Comparison of ENCODE assay signal across 25 cellular contexts in the genomic region with DNA sequence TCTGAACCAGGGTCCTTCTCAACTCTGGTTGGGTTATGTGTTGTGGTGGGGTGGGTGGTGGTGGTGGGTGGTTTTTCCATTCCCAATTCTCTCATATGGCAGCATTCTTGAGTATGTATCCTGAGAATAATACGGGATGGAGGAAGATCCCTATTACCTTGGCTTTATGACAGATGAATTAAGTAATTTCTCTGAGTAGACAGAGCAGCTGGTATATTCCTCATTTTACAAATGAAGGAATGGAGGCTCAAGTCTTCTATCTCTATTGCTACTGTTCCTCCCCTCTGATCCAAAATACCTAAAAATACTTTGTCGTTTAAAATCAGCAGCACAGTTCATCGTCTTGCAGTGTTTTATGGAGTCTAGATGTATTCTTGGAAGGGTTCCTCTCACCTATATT. TPM values are rescaled to one million over a fixed set of nuclear protein-coding genes. Genes with fewer than 3 reads are reported as not detected.
A peak's percentile ranks its signal among the peaks of the same experiment; 100 is the strongest.
DNase-seq lines count a peak whose midpoint lies in the region; ATAC-seq and TF ChIP-seq lines count a peak whose summit lies in the region.
"Had no signal": no experiment of that assay in that cellular context is flagged by ENCODE, and none has a peak within 500 bp of the region (broad histone marks: within the 10 kb centered on the region; RNA-seq: fewer than 3 reads in every experiment).

No MANE protein-coding gene starts in this region.

- no peaks in the 10 kb centered on the region for H3K9me3 ChIP-seq in IMR-90 (ENCODE audit: control insufficient read depth, insufficient read depth, low read length)
- H3K9me3 ChIP-seq in neutrophil: no peaks in the 10 kb centered on the region
- no peaks in the 10 kb centered on the region for H3K9me3 ChIP-seq in gastrocnemius medialis
- H3K9me3 ChIP-seq: BE2C, BLaER1 had no signal

- H4K91ac ChIP-seq in IMR-90 (ENCODE audit: insufficient read depth, low read depth, low read length): no peak overlapping the region

- peak overlapping the region; percentile 37; the same call in 1 of the 2 replicates for H2AK5ac ChIP-seq in IMR-90 (ENCODE audit: low read depth, low read length)

- intact Hi-C loops in IMR-90 (cut with micrococcal nuclease) (no loop called here), gastrocnemius medialis (cut with DNase I; ENCODE audit: low total_unique reads) (no loop called here)

- H3K4me3 ChIP-seq in IMR-90 (ENCODE audit: insufficient read depth, low read depth, low read length) (no peak overlapping the region), KMS-11 (IDR thresholded peaks at IDR 0.05; ENCODE audit: insufficient read depth, low read depth, low read length) (peak overlapping the region; percentile 39), neutrophil (ENCODE audit: low read depth in 1 of 2, low read length in 1 of 2) (peak overlapping the region in 1 of 2 experiments; percentile 22), gastrocnemius medialis (no peak overlapping the region)
- H3K4me3 ChIP-seq: BLaER1, GM12878 had no signal

- H4K5ac ChIP-seq in IMR-90 (ENCODE audit: low read depth, low read length): 0 out of 2 replicates have a peak overlapping the region, but pooled peaks have one; percentile 29

- H3K4ac ChIP-seq in IMR-90 (ENCODE audit: low read depth, low read length): peak overlapping the region; percentile 32; the same call in 1 of the 2 replicates

- H4K8ac ChIP-seq in IMR-90 (ENCODE audit: low read depth in 2 of 2, low read length in 2 of 2): no peak overlapping the region

- no peak overlapping the region for H3K56ac ChIP-seq in IMR-90 (ENCODE audit: extremely low read depth, insufficient read depth, low read length)

- H3K79me1 ChIP-seq in IMR-90 (ENCODE audit: low read depth in 1 of 2, low read length in 2 of 2): peaks cover 18 to 44% of the 10 kb centered on the region in 2 experiments

- H3K4me1 ChIP-seq in IMR-90 (ENCODE audit: control insufficient read depth, insufficient read depth, low read length): peaks cover 16% of the 10 kb centered on the region
- H3K4me1 ChIP-seq in KMS-11 (ENCODE audit: low read depth, poor library complexity, severe bottlenecking): peaks cover 100% of the 10 kb centered on the region
- H3K4me1 ChIP-seq in neutrophil (ENCODE audit: control insufficient read depth in 1 of 2, insufficient read depth in 1 of 2, low read depth in 1 of 2, low read length in 1 of 2): peaks cover 57 to 58% of the 10 kb centered on the region in 2 experiments
- peaks cover 67 to 84% of the 10 kb centered on the region in 2 donors for H3K4me1 ChIP-seq in gastrocnemius medialis

- peaks cover 60% of the 10 kb centered on the region for H3K79me2 ChIP-seq in KMS-11 (ENCODE audit: insufficient read depth, low read depth)

- no peak overlapping the region for H3K9ac ChIP-seq in IMR-90 (ENCODE audit: low read depth, low read length)
- H3K9ac ChIP-seq in KMS-11: no peak overlapping the region; the same call in 1 of the 2 replicates
- H3K9ac ChIP-seq: BLaER1 had no signal

- H3K14ac ChIP-seq in IMR-90 (replicated peaks; ENCODE audit: low read depth, low read length): no peak overlapping the region; the same call in 1 of the 2 replicates

- no peak overlapping the region for H2BK120ac ChIP-seq in IMR-90 (ENCODE audit: low read depth, low read length)

- peak overlapping the region; percentile 12; the same call in 1 of the 2 replicates for H3K18ac ChIP-seq in IMR-90 (ENCODE audit: low read depth, low read length)

- H2BK5ac ChIP-seq in IMR-90 (ENCODE audit: low read depth, low read length, poor library complexity, severe bottlenecking): peak overlapping the region; percentile 2

- dilution Hi-C loops in IMR-90 (cut with HindIII; ENCODE audit: low sequenced_read_pairs, unreplicated experiment): no loop called here

- no peak for ATAC-seq in IMR-90 (ENCODE audit: low read depth)
- ATAC-seq in gastrocnemius medialis: peak; percentile 35 to 59
- no peak for ATAC-seq in HG03280 (IDR thresholded peaks at IDR 0.05; ENCODE audit: unreplicated experiment)
- ATAC-seq: GM12878 had no signal

- H3K36me3 ChIP-seq in IMR-90 (ENCODE audit: control insufficient read depth, insufficient read depth, low read length) (peaks cover 10% of the 10 kb centered on the region), KMS-11 (ENCODE audit: insufficient read depth) (peaks cover 14% of the 10 kb centered on the region; the same call in 1 of the 2 replicates), neutrophil (peaks cover 59% of the 10 kb centered on the region), gastrocnemius medialis (peaks cover 0 to 44% of the 10 kb centered on the region in 2 donors)
- H3K36me3 ChIP-seq: BE2C had no signal

- 0 out of 3 replicates have a peak overlapping the region, but pooled peaks have one; percentile 43 for H2BK15ac ChIP-seq in IMR-90 (ENCODE audit: low read depth, low read length)

- DNase-seq in IMR-90 (no peak), gastrocnemius medialis (no peak), NCI-H2107 treated with DMSO at 0.1 percent for 48 hours (lab: John Stamatoyannopoulos, UW; ENCODE audit: unreplicated experiment) (no peak), NCI-H526 (lab: John Stamatoyannopoulos, UW) (no peak)
- no peak for DNase-seq in activated CD4-positive, alpha-beta T cell treated with anti-CD3 and anti-CD28 coated beads for 1 hour
- DNase-seq: 8988T; ACHN; BE2C; C1 segment of cervical spinal cord; CD4-positive, alpha-beta memory T cell; CD4-positive, CD25-positive, alpha-beta regulatory T cell; CD8-positive, alpha-beta memory T cell; COR-L47; DMS 273 treated with DMSO at 0.1 percent for 48 hours; DMS153; DMS53; DMS79; DND-41; EL; GDM1 had no signal

- H3K9me1 ChIP-seq in IMR-90 (ENCODE audit: insufficient read depth, low read length): peaks cover 17% of the 10 kb centered on the region

- no peak overlapping the region for H2AK9ac ChIP-seq in IMR-90 (replicated peaks; ENCODE audit: low read depth, low read length, poor library complexity)

- H3K4me2 ChIP-seq in IMR-90 (ENCODE audit: low read depth, low read length) (no peak overlapping the region), KMS-11 (peak overlapping the region; percentile 94)
- H3K4me2 ChIP-seq: BLaER1 had no signal

- POLR2A ChIA-PET in IMR-90 (lab: Charles Lee; ENCODE audit: unreplicated experiment): no interaction called here

- in situ Hi-C loops in IMR-90 (cut with MboI; ENCODE audit: low sequenced_read_pairs): no loop called here
- in situ Hi-C loops in gastrocnemius medialis (cut with MboI; ENCODE audit: low sequenced_read_pairs in 4 of 4): loop anchor here in 1 of 4 donors (25.0 kb wide), 1 partner anchor 1061 kb away; no protein-coding TSS in a partner anchor

- H3K27me3 ChIP-seq in IMR-90 (ENCODE audit: control insufficient read depth, insufficient read depth, low read length) (no peaks in the 10 kb centered on the region), KMS-11 (ENCODE audit: insufficient read depth, low read depth) (no peaks in the 10 kb centered on the region), neutrophil (no peaks in the 10 kb centered on the region), gastrocnemius medialis (no peaks in the 10 kb centered on the region)
- H3K27me3 ChIP-seq: BE2C, BLaER1 had no signal

- TF ChIP-seq CTCF in IMR-90 (conservative IDR thresholded peaks at IDR 0.05; ENCODE audit: low read depth, low read length) (no peak), KMS-11 (conservative IDR thresholded peaks at IDR 0.05; ENCODE audit: low read depth, low read length) (no peak), neutrophil (IDR thresholded peaks at IDR 0.05) (no peak), gastrocnemius medialis (IDR thresholded peaks at IDR 0.05 in 4 of 5, conservative IDR thresholded peaks at IDR 0.05 in 1 of 5) (no peak)

- BruUV-seq in IMR-90 (replicated peaks; lab: Mats Ljungman, UMichigan): no TSS peak

- CTCF ChIA-PET in IMR-90 (lab: Yijun Ruan, JAX): interaction anchor here (0.6 kb wide), 2 partner anchors 22 to 39 kb away, joined by 3 to 4 read pairs; no protein-coding TSS in a partner anchor

- H3K27ac ChIP-seq in IMR-90 (ENCODE audit: insufficient read depth, low read length) (peak overlapping the region; percentile 51; the same call in 1 of the 2 replicates), KMS-11 (peak overlapping the region; percentile 93), neutrophil (peak overlapping the region; percentile 83), gastrocnemius medialis (peak overlapping the region; percentile 98 to 100 (median 100))
- H3K27ac ChIP-seq: BLaER1 had no signal

- H2AFZ ChIP-seq in IMR-90 (replicated peaks; ENCODE audit: low read length, poor library complexity) (no peak overlapping the region), KMS-11 (ENCODE audit: low read depth) (no peak overlapping the region)

- H4K20me1 ChIP-seq in IMR-90 (ENCODE audit: insufficient read depth, low read length): no peaks in the 10 kb centered on the region
- no peaks in the 10 kb centered on the region for H4K20me1 ChIP-seq in KMS-11 (ENCODE audit: insufficient read depth)

- no CpG with 5 or more reads among the region's 3 CpGs for WGBS in IMR-90 (ENCODE audit: extremely low coverage in 2 of 2, insufficient read length in 1 of 2), 2 experiments

- no peak overlapping the region; the same call in 1 of the 2 replicates for H2BK20ac ChIP-seq in IMR-90 (ENCODE audit: low read depth, low read length)

- no peak for TF ChIP-seq RAD21 in IMR-90 (IDR thresholded peaks at IDR 0.05; ENCODE audit: low read length)

- H3K23ac ChIP-seq in IMR-90 (ENCODE audit: low read depth, low read length): no peak overlapping the region

- TF ChIP-seq POLR2A in IMR-90 (IDR thresholded peaks at IDR 0.05; ENCODE audit: low read depth, low read length) (no peak), gastrocnemius medialis (IDR thresholded peaks at IDR 0.05) (no peak)

TF ChIP-seq in IMR-90, 13 proteins besides CTCF, POLR2A, EP300 and RAD21 (continues in another document):
- no peak for TF ChIP-seq FOS (IDR thresholded peaks at IDR 0.05; ENCODE audit: low read depth, low read length)
- TF ChIP-seq CHD1 (IDR thresholded peaks at IDR 0.05; ENCODE audit: low read depth, low read length): no peak
- no peak for TF ChIP-seq RFX5 (IDR thresholded peaks at IDR 0.05; ENCODE audit: low read depth, low read length)
- TF ChIP-seq MAZ (IDR thresholded peaks at IDR 0.05; ENCODE audit: borderline replicate concordance, low read depth, low read length): no peak
- TF ChIP-seq BHLHE40 (IDR thresholded peaks at IDR 0.05; ENCODE audit: low read depth, low read length): no peak
- TF ChIP-seq, protein P1, sequence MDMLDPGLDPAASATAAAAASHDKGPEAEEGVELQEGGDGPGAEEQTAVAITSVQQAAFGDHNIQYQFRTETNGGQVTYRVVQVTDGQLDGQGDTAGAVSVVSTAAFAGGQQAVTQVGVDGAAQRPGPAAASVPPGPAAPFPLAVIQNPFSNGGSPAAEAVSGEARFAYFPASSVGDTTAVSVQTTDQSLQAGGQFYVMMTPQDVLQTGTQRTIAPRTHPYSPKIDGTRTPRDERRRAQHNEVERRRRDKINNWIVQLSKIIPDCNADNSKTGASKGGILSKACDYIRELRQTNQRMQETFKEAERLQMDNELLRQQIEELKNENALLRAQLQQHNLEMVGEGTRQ (IDR thresholded peaks at IDR 0.05; ENCODE audit: low read depth, low read length): no peak

RNA-seq across cellular contexts. Expression of a gene that starts 10.4 kb away (rescaled TPM):
- total RNA-seq in IMR-90 (2012; rRNA removed) (77.8 and 90.3 TPM in 2 replicates), gastrocnemius medialis (100 to 1,000 TPM; 298 to 526 (median 331) TPM)
- 43.6 and 48.4 TPM in 2 replicates for polyA plus RNA-seq in IMR-90 (2012; rRNA removed)
- 17.9 and 77.6 TPM in 2 replicates for polyA plus RNA-seq in IMR-90 (2012; cell fraction: cytosol; rRNA removed)
- polyA plus RNA-seq in IMR-90 (2012; cell fraction: nucleus; rRNA removed; ENCODE audit: low replicate concordance): 44.9 and 46.5 TPM in 2 replicates

Comparison
In these comparisons a context has a peak if more than half of its experiments do, and no peak if none do; other contexts are left out.
1. ATAC-seq: peak in gastrocnemius medialis (2 of 2); none in IMR-90 (single experiment) and HG03280 (single experiment).
2. Peak in every context shown above with its lines, with median percentiles within 50 percentile points of each other: H3K27ac ChIP-seq.